ENCODE assay signal across 8 cellular contexts in the genomic region with DNA sequence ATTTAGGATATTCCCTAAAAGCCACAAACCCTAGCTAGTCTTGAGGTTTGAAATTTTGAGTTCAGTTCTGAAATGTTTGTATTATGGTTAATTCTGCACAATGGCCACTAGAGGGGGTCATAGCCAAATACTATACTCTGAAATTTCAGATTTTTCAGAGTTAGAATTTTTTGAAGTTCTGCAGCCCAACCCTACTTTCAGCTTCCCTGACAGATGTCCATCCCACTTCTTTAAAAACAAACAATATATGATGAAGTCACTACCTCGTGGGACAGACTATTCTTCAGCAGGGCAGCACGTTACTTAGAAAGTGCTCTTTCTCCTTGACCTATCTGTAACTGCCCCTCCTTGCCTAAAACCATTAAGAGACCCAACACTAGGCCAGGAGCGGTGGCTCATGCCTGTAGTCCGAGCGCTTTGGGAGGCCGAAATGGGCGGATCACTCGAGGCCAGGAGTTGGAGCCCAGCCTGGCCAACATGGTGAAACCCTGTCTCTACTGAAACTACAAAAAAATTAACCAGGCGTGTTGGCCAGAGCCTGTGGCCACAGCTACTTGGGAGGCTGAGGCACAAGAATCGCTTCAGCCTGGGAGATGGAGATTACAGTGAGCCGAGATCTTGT. TPM values are rescaled to one million over a fixed set of nuclear protein-coding genes. Genes with fewer than 3 reads are reported as not detected.
A peak's percentile ranks its signal among the peaks of the same experiment; 100 is the strongest.
DNase-seq lines count a peak whose midpoint lies in the region; ATAC-seq and TF ChIP-seq lines count a peak whose summit lies in the region.

No MANE protein-coding gene starts in this region.

- WGBS in right cardiac atrium = 50% methylated on average over 11 of the region's 11 CpGs
- WGBS in spleen, 5 donors = 57 to 65% (median 57%) methylated on average over 11 of the region's 11 CpGs

- no peak for TF ChIP-seq POLR2A in spleen (IDR thresholded peaks at IDR 0.05)

- DNase-seq in AG04449 (ENCODE audit: low read depth, low spot score) = no peak
- peak; percentile 37 for DNase-seq in NCI-H1694 (lab: John Stamatoyannopoulos, UW)
- DNase-seq in activated CD8-positive, alpha-beta memory T cell treated with anti-CD3 and anti-CD28 coated beads, Interleukin-2, amount 50 U/mL, for 48 hours = peak; percentile 45
- DNase-seq in right cardiac atrium = peak in 1 of 3 donors; percentile 62
- no peak for DNase-seq in spleen
- no peak for DNase-seq in ecto neural progenitor cell (ENCODE audit: low spot score)

- no peak overlapping the region for H3K4me3 ChIP-seq in AG04449 (ENCODE audit: low read depth, low read length)
- no peak overlapping the region for H3K4me3 ChIP-seq in right cardiac atrium (ENCODE audit: low read length)
- no peak overlapping the region for H3K4me3 ChIP-seq in spleen

- ATAC-seq in right cardiac atrium (peak; percentile 40 to 43), GM18870 (IDR thresholded peaks at IDR 0.05; ENCODE audit: unreplicated experiment) (no peak)

- H3K36me3 ChIP-seq in spleen = no peaks in the 10 kb centered on the region

- peak; percentile 44 for TF ChIP-seq CTCF in AG04449 (IDR thresholded peaks at IDR 0.05; ENCODE audit: insufficient read depth, low read length, missing control alignments)
- peak; percentile 66 for TF ChIP-seq CTCF in GM12873 (IDR thresholded peaks at IDR 0.05; ENCODE audit: insufficient read depth, low read depth, low read length, missing control alignments)
- TF ChIP-seq CTCF in spleen (IDR thresholded peaks at IDR 0.05 in 8 of 11, conservative IDR thresholded peaks at IDR 0.05 in 3 of 11) = peak; percentile 25 to 80 (median 60)

- no peak overlapping the region for H3K27ac ChIP-seq in right cardiac atrium (ENCODE audit: low read length)
- H3K27ac ChIP-seq in spleen = no peak overlapping the region

- no peaks in the 10 kb centered on the region for H3K4me1 ChIP-seq in right cardiac atrium (ENCODE audit: control insufficient read depth, insufficient read depth, low read length)
- peaks cover 0 to 4% (median 0%) of the 10 kb centered on the region in 6 donors for H3K4me1 ChIP-seq in spleen

- intact Hi-C loops in right cardiac atrium (cut with DNase I) (loop anchor here (5.0 to 10.0 kb wide), 2 partner anchors 287 to 289 kb away; no protein-coding TSS in a partner anchor), spleen (cut with DNase I; ENCODE audit: low total_unique reads) (loop anchor here (5.0 kb wide), 1 partner anchor 289 kb away; no protein-coding TSS in a partner anchor)

- POLR2A ChIA-PET in AG04449 (lab: Yijun Ruan, JAX) = no interaction called here

- H3K9me3 ChIP-seq in right cardiac atrium (ENCODE audit: control insufficient read depth, low read length) (no peaks in the 10 kb centered on the region), spleen (no peaks in the 10 kb centered on the region)

- CTCF ChIA-PET in AG04449 (lab: Yijun Ruan, JAX) = interaction anchor here (0.6 to 7.2 kb wide), 26 partner anchors 9 to 1075 kb away, joined by 3 to 171 read pairs (median 4); a partner anchor contains a TSS

- no peaks in the 10 kb centered on the region for H3K27me3 ChIP-seq in right cardiac atrium (ENCODE audit: control insufficient read depth, insufficient read depth)
- H3K27me3 ChIP-seq in spleen (replicated peaks in 1 of 7) = no peaks in the 10 kb centered on the region

RNA-seq across cellular contexts. Expression of a gene that starts 48.2 kb away (rescaled TPM):
- total RNA-seq in right cardiac atrium = 1 to 10 TPM; 8.3 to 9.6 (median 9.2) TPM
- 4.5 TPM for polyA plus RNA-seq in right cardiac atrium
- 10 to 100 TPM; 19.8 to 27.9 (median 22.2) TPM for total RNA-seq in spleen
- 1 to 10 TPM; 4.2 to 6.0 (median 5.0) TPM for polyA plus RNA-seq in spleen

Comparison
In these comparisons a context has a peak if more than half of its experiments do, and no peak if none do; other contexts are left out.
1. DNase-seq: peak in NCI-H1694 (single experiment) and activated CD8-positive, alpha-beta memory T cell treated with anti-CD3 and anti-CD28 coated beads, Interleukin-2, amount 50 U/mL, for 48 hours (single experiment); none in AG04449 (single experiment), spleen (single experiment) and ecto neural progenitor cell (single experiment).
2. Peak in every context shown above with its lines, with median percentiles within 50 percentile points of each other: CTCF ChIP-seq.